In the genomic region with DNA sequence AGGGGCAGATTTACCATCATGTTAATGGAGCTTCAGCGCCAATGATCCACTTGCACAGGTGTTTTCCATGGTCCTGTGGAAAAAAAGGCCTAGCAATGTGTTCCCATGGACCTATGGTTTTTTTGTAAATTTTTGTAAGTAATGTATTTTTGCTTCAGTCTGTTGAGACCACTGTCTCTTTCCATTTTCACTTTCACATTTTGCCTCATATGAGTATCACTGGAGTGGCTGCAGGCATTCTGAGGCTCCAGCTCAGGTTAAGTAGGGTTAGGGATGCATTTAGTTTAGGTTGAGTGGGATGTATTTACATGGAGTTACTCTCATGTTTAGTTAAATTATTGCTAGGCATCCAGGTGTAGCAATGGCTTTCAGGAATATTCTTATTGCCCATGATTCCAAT, we compare ENCODE assay signal across 10 cellular contexts. TPM values are rescaled to one million over a fixed set of nuclear protein-coding genes. Genes with fewer than 3 reads are reported as not detected.
DNase-seq lines count a peak whose midpoint lies in the region; ATAC-seq and TF ChIP-seq lines count a peak whose summit lies in the region.
"Had no signal": no experiment of that assay in that cellular context is flagged by ENCODE, and none has a peak within 500 bp of the region (broad histone marks: within the 10 kb centered on the region; RNA-seq: fewer than 3 reads in every experiment).

No MANE protein-coding gene starts in this region.

- no peaks in the 10 kb centered on the region for H3K27me3 Mint-ChIP-seq in activated CD4-positive, alpha-beta T cell treated with anti-CD3 and anti-CD28 coated beads, Interleukin-2, amount 10 ng/mL, durations not matched to agents 24 days and 14 days

- CTCF ChIA-PET in PC-3 (lab: Charles Lee): no interaction called here

- POLR2A ChIA-PET in PC-3 (lab: Charles Lee; ENCODE audit: unreplicated experiment): no interaction called here

- no peak overlapping the region for H3K4me3 ChIP-seq in MM.1S (ENCODE audit: low read length)
- H3K4me3 ChIP-seq in trophoblast cell (ENCODE audit: low read depth, low read length): no peak overlapping the region
- no peak overlapping the region for H3K4me3 ChIP-seq in PC-3 (ENCODE audit: low read length)
- H3K4me3 ChIP-seq: lung had no signal

- no peak overlapping the region for H3K4ac ChIP-seq in trophoblast cell (ENCODE audit: low read depth, low read length)

- H3K79me2 ChIP-seq in MM.1S (ENCODE audit: low read length): no peaks in the 10 kb centered on the region
- H3K79me2 ChIP-seq in trophoblast cell (ENCODE audit: control insufficient read depth, insufficient read depth, low read length, poor library complexity): no peaks in the 10 kb centered on the region
- H3K79me2 ChIP-seq in PC-3 (ENCODE audit: low read length): no peaks in the 10 kb centered on the region

- H3K27me3 ChIP-seq in MM.1S (replicated peaks; ENCODE audit: insufficient read depth, low read length) (no peaks in the 10 kb centered on the region), trophoblast cell (ENCODE audit: insufficient read depth, low read length) (no peaks in the 10 kb centered on the region), PC-3 (ENCODE audit: low read length) (no peaks in the 10 kb centered on the region)

- H3K9me2 ChIP-seq in MM.1S (replicated peaks; ENCODE audit: insufficient read depth, low read length): no peaks in the 10 kb centered on the region
- no peaks in the 10 kb centered on the region for H3K9me2 ChIP-seq in PC-3 (replicated peaks; ENCODE audit: low read length)

- H2BK120ac ChIP-seq in trophoblast cell (ENCODE audit: insufficient read depth, low read length, poor library complexity): peak overlapping the region; percentile 60

- H3K4me1 ChIP-seq in MM.1S (ENCODE audit: low read length): peaks cover 15% of the 10 kb centered on the region
- H3K4me1 ChIP-seq in trophoblast cell (ENCODE audit: control insufficient read depth in 1 of 2, insufficient read depth in 2 of 2, low read length in 2 of 2): peaks cover 2 to 15% of the 10 kb centered on the region in 2 experiments
- no peaks in the 10 kb centered on the region for H3K4me1 ChIP-seq in PC-3 (ENCODE audit: insufficient read depth, low read length)

- peak overlapping the region; percentile 76 for H2BK12ac ChIP-seq in trophoblast cell (ENCODE audit: low read length)

- H3K9ac ChIP-seq in MM.1S (ENCODE audit: low read length): no peak overlapping the region
- H3K9ac ChIP-seq in trophoblast cell (ENCODE audit: low read length): no peak overlapping the region
- no peak overlapping the region for H3K9ac ChIP-seq in PC-3 (ENCODE audit: low read length)

- peak overlapping the region; percentile 86 for H3K27ac Mint-ChIP-seq in activated CD4-positive, alpha-beta T cell treated with anti-CD3 and anti-CD28 coated beads, Interleukin-2, amount 10 ng/mL, durations not matched to agents 24 days and 14 days

- no peak overlapping the region for H4K12ac ChIP-seq in trophoblast cell (ENCODE audit: low read depth, low read length)

- H3K9me3 ChIP-seq in MM.1S (replicated peaks; ENCODE audit: insufficient read depth, low read length) (no peaks in the 10 kb centered on the region), trophoblast cell (ENCODE audit: insufficient read depth, low read depth, low read length) (peaks cover 1% of the 10 kb centered on the region), PC-3 (ENCODE audit: low read length) (no peaks in the 10 kb centered on the region)

- BruUV-seq in PC-3 (replicated peaks; lab: Mats Ljungman, UMichigan): no TSS peak

- ATAC-seq in HG02678 (IDR thresholded peaks at IDR 0.05; ENCODE audit: unreplicated experiment) (peak; percentile 73), PC-3 (no peak)

- H3K27ac ChIP-seq in MM.1S (ENCODE audit: low read length) (no peak overlapping the region), trophoblast cell (ENCODE audit: low read depth, low read length) (no peak overlapping the region), PC-3 (ENCODE audit: low read length) (no peak overlapping the region)

- no peak overlapping the region for H3K18ac ChIP-seq in trophoblast cell (ENCODE audit: low read length)

- H3K4me2 ChIP-seq in MM.1S (ENCODE audit: low read depth, low read length): no peak overlapping the region
- no peak overlapping the region for H3K4me2 ChIP-seq in trophoblast cell (ENCODE audit: low read length)
- no peak overlapping the region for H3K4me2 ChIP-seq in PC-3 (ENCODE audit: low read length)

- H3K36me3 Mint-ChIP-seq in activated CD4-positive, alpha-beta T cell treated with anti-CD3 and anti-CD28 coated beads, Interleukin-2, amount 10 ng/mL, durations not matched to agents 24 days and 14 days (ENCODE audit: low read depth): peaks cover 5% of the 10 kb centered on the region

- peak; percentile 68 for DNase-seq in activated CD4-positive, alpha-beta T cell treated with anti-CD3 and anti-CD28 coated beads, Interleukin-2, amount 10 ng/mL, durations not matched to agents 24 days and 14 days
- no peak for DNase-seq in activated CD4-positive, alpha-beta T cell treated with anti-CD3 and anti-CD28 coated beads, Interleukin-2, amount 50 U/mL, for 48 hours
- DNase-seq in MM.1S (peak; percentile 32), trophoblast cell (no peak), PC-3 (no peak), occipital lobe (lab: John Stamatoyannopoulos, UW) (no peak), GOT3 (lab: John Stamatoyannopoulos, UW) (no peak)

- peak overlapping the region; percentile 62 for H4K91ac ChIP-seq in trophoblast cell (ENCODE audit: low read depth, low read length)

- WGBS in trophoblast cell (ENCODE audit: extremely low coverage, insufficient coverage, insufficient read length): no CpG with 5 or more reads among the region's 1 CpG

- H4K20me1 ChIP-seq in MM.1S (ENCODE audit: insufficient read depth, low read length) (no peaks in the 10 kb centered on the region), PC-3 (ENCODE audit: low read length) (no peaks in the 10 kb centered on the region)

- peaks cover 7% of the 10 kb centered on the region for H3K9me3 Mint-ChIP-seq in activated CD4-positive, alpha-beta T cell treated with anti-CD3 and anti-CD28 coated beads, Interleukin-2, amount 10 ng/mL, durations not matched to agents 24 days and 14 days

- peak overlapping the region; percentile 82 for H3K4me3 Mint-ChIP-seq in activated CD4-positive, alpha-beta T cell treated with anti-CD3 and anti-CD28 coated beads, Interleukin-2, amount 10 ng/mL, durations not matched to agents 24 days and 14 days

- TF ChIP-seq CTCF in MM.1S (IDR thresholded peaks at IDR 0.05; ENCODE audit: low read length) (no peak), PC-3 (conservative IDR thresholded peaks at IDR 0.05; ENCODE audit: low read depth, low read length) (no peak)

- no peak overlapping the region for H2AFZ ChIP-seq in MM.1S (ENCODE audit: low read length)
- H2AFZ ChIP-seq in trophoblast cell (ENCODE audit: insufficient read depth, low read length, poor library complexity): no peak overlapping the region
- H2AFZ ChIP-seq in PC-3 (ENCODE audit: low read length): no peak overlapping the region

- peak overlapping the region; percentile 70 for H4K8ac ChIP-seq in trophoblast cell (ENCODE audit: low read depth, low read length)

- intact Hi-C loops in activated CD4-positive, alpha-beta T cell treated with anti-CD3 and anti-CD28 coated beads, Interleukin-2, amount 10 ng/mL, durations not matched to agents 24 days and 14 days (cut with micrococcal nuclease): loop anchor here (1.0 kb wide), 1 partner anchor 19 kb away; a partner anchor contains a TSS
- intact Hi-C loops in PC-3 (cut with micrococcal nuclease): no loop called here

- H2BK5ac ChIP-seq in trophoblast cell (ENCODE audit: low read depth, low read length, poor library complexity): peak overlapping the region; percentile 49

- no peak overlapping the region for H3K23ac ChIP-seq in trophoblast cell (ENCODE audit: low read length)

- no peaks in the 10 kb centered on the region for H3F3A ChIP-seq in MM.1S (ENCODE audit: insufficient read depth, low read length)
- H3F3A ChIP-seq in PC-3 (ENCODE audit: low read length, unreplicated experiment): no peaks in the 10 kb centered on the region

- H3K14ac ChIP-seq in trophoblast cell (ENCODE audit: low read length): no peak overlapping the region

- H3K4me1 Mint-ChIP-seq in activated CD4-positive, alpha-beta T cell treated with anti-CD3 and anti-CD28 coated beads, Interleukin-2, amount 10 ng/mL, durations not matched to agents 24 days and 14 days: peaks cover 42% of the 10 kb centered on the region

- H3K36me3 ChIP-seq in MM.1S (replicated peaks; ENCODE audit: insufficient read depth, low read length) (no peaks in the 10 kb centered on the region), trophoblast cell (ENCODE audit: control insufficient read depth in 1 of 2, insufficient read depth in 2 of 2, low read length in 2 of 2) (no peaks in the 10 kb centered on the region), PC-3 (ENCODE audit: low read depth, low read length) (no peaks in the 10 kb centered on the region)

- H2AK5ac ChIP-seq in trophoblast cell (ENCODE audit: low read length): peak overlapping the region; percentile 79

- H3K79me1 ChIP-seq in trophoblast cell (ENCODE audit: low read length): peaks cover 8% of the 10 kb centered on the region

RNA-seq across cellular contexts. Expression of a gene that starts 19.2 kb away (rescaled TPM):
- total RNA-seq in activated CD4-positive, alpha-beta T cell treated with anti-CD3 and anti-CD28 coated beads, Interleukin-2, amount 10 ng/mL, durations not matched to agents 24 days and 14 days: 13.0 and 13.5 TPM in 2 replicates
- polyA plus RNA-seq in trophoblast cell (2013): 44.2 and 45.2 TPM in 2 replicates
- total RNA-seq in PC-3 (2014; rRNA removed) (5.4 and 5.6 TPM in 2 replicates), occipital lobe (88.6 TPM)

RNA-seq across cellular contexts. Expression of a gene that starts 50.3 kb away (rescaled TPM):
- not detected in 2 replicates for total RNA-seq in activated CD4-positive, alpha-beta T cell treated with anti-CD3 and anti-CD28 coated beads, Interleukin-2, amount 10 ng/mL, durations not matched to agents 24 days and 14 days
- polyA plus RNA-seq in trophoblast cell (2013): 3.9 and 4.2 TPM in 2 replicates
- total RNA-seq in PC-3 (2014; rRNA removed) (not detected in 2 replicates), occipital lobe (5.9 TPM)
- total RNA-seq: A172 had no signal

Comparison
In these comparisons a context has a peak if more than half of its experiments do, and no peak if none do; other contexts are left out.
1. DNase-seq: peak in activated CD4-positive, alpha-beta T cell treated with anti-CD3 and anti-CD28 coated beads, Interleukin-2, amount 10 ng/mL, durations not matched to agents 24 days and 14 days (single experiment) and MM.1S (single experiment); none in activated CD4-positive, alpha-beta T cell treated with anti-CD3 and anti-CD28 coated beads, Interleukin-2, amount 50 U/mL, for 48 hours (0 of 2), trophoblast cell (0 of 2), PC-3 (single experiment), occipital lobe (single experiment) and GOT3 (single experiment).